Comparison of ENCODE assay signal across 1 cellular context in the genomic region with DNA sequence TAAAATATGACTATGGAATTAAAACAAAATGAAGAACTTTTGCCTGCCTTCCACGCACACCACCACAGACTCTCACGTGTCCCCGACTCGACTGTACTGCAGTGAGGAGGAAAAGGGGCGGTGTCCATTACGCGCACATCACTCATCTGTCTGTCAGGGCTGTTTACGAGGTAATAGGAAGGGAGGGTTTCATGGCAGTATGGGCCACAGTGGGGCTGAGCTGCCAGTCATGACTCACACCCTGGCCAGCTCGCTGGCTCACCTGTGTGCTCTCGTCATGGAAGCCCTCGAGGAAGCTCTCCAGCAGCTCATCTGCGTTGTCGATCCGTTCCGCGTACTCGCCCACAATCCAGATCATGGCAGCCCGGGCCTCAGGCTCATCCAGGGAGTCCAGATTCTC.
TF ChIP-seq lines count a peak whose summit lies in the region.

No MANE protein-coding gene starts in this region.

TF ChIP-seq in SK-N-SH, 30 proteins besides CTCF, POLR2A, EP300 and RAD21 (continued from another document):
- TF ChIP-seq, protein P1, sequence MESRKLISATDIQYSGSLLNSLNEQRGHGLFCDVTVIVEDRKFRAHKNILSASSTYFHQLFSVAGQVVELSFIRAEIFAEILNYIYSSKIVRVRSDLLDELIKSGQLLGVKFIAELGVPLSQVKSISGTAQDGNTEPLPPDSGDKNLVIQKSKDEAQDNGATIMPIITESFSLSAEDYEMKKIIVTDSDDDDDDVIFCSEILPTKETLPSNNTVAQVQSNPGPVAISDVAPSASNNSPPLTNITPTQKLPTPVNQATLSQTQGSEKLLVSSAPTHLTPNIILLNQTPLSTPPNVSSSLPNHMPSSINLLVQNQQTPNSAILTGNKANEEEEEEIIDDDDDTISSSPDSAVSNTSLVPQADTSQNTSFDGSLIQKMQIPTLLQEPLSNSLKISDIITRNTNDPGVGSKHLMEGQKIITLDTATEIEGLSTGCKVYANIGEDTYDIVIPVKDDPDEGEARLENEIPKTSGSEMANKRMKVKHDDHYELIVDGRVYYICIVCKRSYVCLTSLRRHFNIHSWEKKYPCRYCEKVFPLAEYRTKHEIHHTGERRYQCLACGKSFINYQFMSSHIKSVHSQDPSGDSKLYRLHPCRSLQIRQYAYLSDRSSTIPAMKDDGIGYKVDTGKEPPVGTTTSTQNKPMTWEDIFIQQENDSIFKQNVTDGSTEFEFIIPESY (IDR thresholded peaks at IDR 0.05; ENCODE audit: borderline replicate concordance, low read depth): no peak
- TF ChIP-seq YY1 (IDR thresholded peaks at IDR 0.05; ENCODE audit: low read depth): no peak
- TF ChIP-seq EZH2phosphoT487 (IDR thresholded peaks at IDR 0.05; ENCODE audit: borderline replicate concordance, low read depth): no peak
- TF ChIP-seq, protein P2, sequence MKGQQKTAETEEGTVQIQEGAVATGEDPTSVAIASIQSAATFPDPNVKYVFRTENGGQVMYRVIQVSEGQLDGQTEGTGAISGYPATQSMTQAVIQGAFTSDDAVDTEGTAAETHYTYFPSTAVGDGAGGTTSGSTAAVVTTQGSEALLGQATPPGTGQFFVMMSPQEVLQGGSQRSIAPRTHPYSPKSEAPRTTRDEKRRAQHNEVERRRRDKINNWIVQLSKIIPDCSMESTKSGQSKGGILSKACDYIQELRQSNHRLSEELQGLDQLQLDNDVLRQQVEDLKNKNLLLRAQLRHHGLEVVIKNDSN (IDR thresholded peaks at IDR 0.05; ENCODE audit: borderline replicate concordance, low read depth): no peak
- TF ChIP-seq, protein P3, sequence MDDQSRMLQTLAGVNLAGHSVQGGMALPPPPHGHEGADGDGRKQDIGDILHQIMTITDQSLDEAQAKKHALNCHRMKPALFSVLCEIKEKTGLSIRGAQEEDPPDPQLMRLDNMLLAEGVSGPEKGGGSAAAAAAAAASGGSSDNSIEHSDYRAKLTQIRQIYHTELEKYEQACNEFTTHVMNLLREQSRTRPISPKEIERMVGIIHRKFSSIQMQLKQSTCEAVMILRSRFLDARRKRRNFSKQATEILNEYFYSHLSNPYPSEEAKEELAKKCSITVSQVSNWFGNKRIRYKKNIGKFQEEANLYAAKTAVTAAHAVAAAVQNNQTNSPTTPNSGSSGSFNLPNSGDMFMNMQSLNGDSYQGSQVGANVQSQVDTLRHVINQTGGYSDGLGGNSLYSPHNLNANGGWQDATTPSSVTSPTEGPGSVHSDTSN (IDR thresholded peaks at IDR 0.05): no peak
- no peak for TF ChIP-seq TEAD4 (IDR thresholded peaks at IDR 0.05; ENCODE audit: borderline replicate concordance, insufficient read depth)
- no peak for TF ChIP-seq GATA2 (CRISPR knock-in tag; IDR thresholded peaks at IDR 0.05)
- no peak for TF ChIP-seq RCOR1 (IDR thresholded peaks at IDR 0.05; ENCODE audit: low read length)
- TF ChIP-seq ELF1 (IDR thresholded peaks at IDR 0.05): no peak
- TF ChIP-seq SMC3 (IDR thresholded peaks at IDR 0.05; ENCODE audit: low read depth, low read length): no peak
- no peak for TF ChIP-seq FOXJ3 (CRISPR knock-in tag; IDR thresholded peaks at IDR 0.05)
- TF ChIP-seq JUND (IDR thresholded peaks at IDR 0.05): no peak
- TF ChIP-seq FOXM1 (IDR thresholded peaks at IDR 0.05; ENCODE audit: low read depth): no peak
